9 cellular contexts compared by ENCODE assay signal in the genomic region with DNA sequence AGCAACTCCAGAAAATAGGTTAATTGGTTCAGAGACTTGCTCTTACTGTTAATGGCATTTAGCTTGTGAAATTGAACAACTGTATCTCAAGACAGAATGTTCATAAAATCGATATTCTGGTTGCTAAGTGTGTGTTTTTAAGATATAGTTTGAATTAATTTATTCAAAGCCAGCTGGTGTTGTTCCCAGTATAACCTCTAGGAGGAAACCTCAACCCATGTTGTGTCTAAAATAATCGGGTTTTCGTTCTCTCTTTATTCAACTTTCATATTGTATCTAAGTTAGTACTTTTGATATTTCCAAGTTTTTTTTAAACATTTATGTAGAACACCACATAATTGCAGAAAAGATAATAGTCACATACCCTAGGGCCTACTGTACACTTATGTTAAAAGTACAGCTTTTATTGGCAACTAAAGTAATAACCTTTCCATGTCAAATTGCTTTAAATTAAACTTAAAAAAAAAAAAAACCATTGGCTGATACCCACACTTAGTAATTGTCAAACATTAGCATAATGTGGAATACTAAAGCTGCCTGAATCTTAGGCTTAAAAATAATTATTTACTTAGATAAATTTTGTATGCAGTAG.
DNase-seq lines count a peak whose midpoint lies in the region; ATAC-seq and TF ChIP-seq lines count a peak whose summit lies in the region.
"Had no signal": no experiment of that assay in that cellular context is flagged by ENCODE, and none has a peak within 500 bp of the region (broad histone marks: within the 10 kb centered on the region; RNA-seq: fewer than 3 reads in every experiment).

No MANE protein-coding gene starts in this region.

- POLR2A ChIA-PET in activated CD8-positive, alpha-beta T cell treated with anti-CD3 and anti-CD28 coated beads for 36 hours (lab: Charles Lee) = no interaction called here
- POLR2A ChIA-PET in activated CD8-positive, alpha-beta T cell treated with anti-CD3 and anti-CD28 coated beads, Interleukin-2, amount 10 ng/mL, durations not matched to agents 7 days and 5 days (lab: Charles Lee) = no interaction called here

- H3K4me1 ChIP-seq in Loucy (ENCODE audit: insufficient read depth, low read length, poor library complexity, severe bottlenecking) (no peaks in the 10 kb centered on the region), endodermal cell (ENCODE audit: control insufficient read depth, insufficient read depth, low read length) (no peaks in the 10 kb centered on the region)

- H3K27me3 ChIP-seq in Loucy (ENCODE audit: insufficient read depth, low read length, poor library complexity, severe bottlenecking) (no peaks in the 10 kb centered on the region), endodermal cell (ENCODE audit: control insufficient read depth, insufficient read depth, low read length, poor library complexity, severe bottlenecking) (no peaks in the 10 kb centered on the region)

- no peaks in the 10 kb centered on the region for H3K9me2 ChIP-seq in Loucy (replicated peaks; ENCODE audit: low read depth, low read length)

- TF ChIP-seq CTCF in activated CD8-positive, alpha-beta T cell treated with anti-CD3 and anti-CD28 coated beads for 36 hours (IDR thresholded peaks at IDR 0.05) = peak; percentile 71
- TF ChIP-seq CTCF in Loucy (conservative IDR thresholded peaks at IDR 0.05; ENCODE audit: low read length) = peak; percentile 78
- peak; percentile 82 for TF ChIP-seq CTCF in endodermal cell (conservative IDR thresholded peaks at IDR 0.05)

- peaks cover 10% of the 10 kb centered on the region for H3K27me3 Mint-ChIP-seq in activated CD8-positive, alpha-beta T cell treated with anti-CD3 and anti-CD28 coated beads for 36 hours
- peaks cover 5% of the 10 kb centered on the region for H3K27me3 Mint-ChIP-seq in activated CD8-positive, alpha-beta T cell treated with anti-CD3 and anti-CD28 coated beads, Interleukin-2, amount 10 ng/mL, durations not matched to agents 7 days and 5 days (ENCODE audit: low read depth)
- no peaks in the 10 kb centered on the region for H3K27me3 Mint-ChIP-seq in endodermal cell (ENCODE audit: insufficient read depth)

- H3K9me3 ChIP-seq in Loucy (ENCODE audit: insufficient read depth, low read depth, low read length) (no peaks in the 10 kb centered on the region), endodermal cell (ENCODE audit: control insufficient read depth, low read length) (no peaks in the 10 kb centered on the region)

- no peaks in the 10 kb centered on the region for H3K36me3 Mint-ChIP-seq in activated CD8-positive, alpha-beta T cell treated with anti-CD3 and anti-CD28 coated beads for 36 hours (ENCODE audit: low read depth)
- no peaks in the 10 kb centered on the region for H3K36me3 Mint-ChIP-seq in activated CD8-positive, alpha-beta T cell treated with anti-CD3 and anti-CD28 coated beads, Interleukin-2, amount 10 ng/mL, durations not matched to agents 7 days and 5 days (ENCODE audit: low read depth)
- H3K36me3 Mint-ChIP-seq in endodermal cell (ENCODE audit: low read depth) = no peaks in the 10 kb centered on the region
- H3K36me3 Mint-ChIP-seq: activated naive CD8-positive, alpha-beta T cell treated with anti-CD3 and anti-CD28 coated beads, Interleukin-2, amount 10 ng/mL, durations not matched to agents 7 days and 5 days had no signal

- H4K20me1 ChIP-seq in Loucy (ENCODE audit: insufficient read depth, low read length, poor library complexity, severe bottlenecking) = no peaks in the 10 kb centered on the region

- ATAC-seq in activated CD8-positive, alpha-beta T cell treated with anti-CD3 and anti-CD28 coated beads for 36 hours = no peak
- no peak for ATAC-seq in activated CD8-positive, alpha-beta T cell treated with anti-CD3 and anti-CD28 coated beads, Interleukin-2, amount 10 ng/mL, durations not matched to agents 7 days and 5 days
- no peak for ATAC-seq in GM18909 (IDR thresholded peaks at IDR 0.05; ENCODE audit: poor library complexity, unreplicated experiment)
- no peak for ATAC-seq in HG03135 (IDR thresholded peaks at IDR 0.05; ENCODE audit: unreplicated experiment)

- peak overlapping the region; percentile 58 for H2AFZ ChIP-seq in Loucy (ENCODE audit: low read length)

- H3F3A ChIP-seq in Loucy (ENCODE audit: low read depth) = no peaks in the 10 kb centered on the region

- H3K4me3 Mint-ChIP-seq in activated CD8-positive, alpha-beta T cell treated with anti-CD3 and anti-CD28 coated beads for 36 hours = no peak overlapping the region
- H3K4me3 Mint-ChIP-seq in activated CD8-positive, alpha-beta T cell treated with anti-CD3 and anti-CD28 coated beads, Interleukin-2, amount 10 ng/mL, durations not matched to agents 7 days and 5 days = no peak overlapping the region
- no peak overlapping the region for H3K4me3 Mint-ChIP-seq in endodermal cell
- H3K4me3 Mint-ChIP-seq: activated naive CD8-positive, alpha-beta T cell treated with anti-CD3 and anti-CD28 coated beads, Interleukin-2, amount 10 ng/mL, durations not matched to agents 7 days and 5 days had no signal

- H3K4me3 ChIP-seq in Loucy (ENCODE audit: low read length, poor library complexity, severe bottlenecking) (peak overlapping the region; percentile 51), endodermal cell (ENCODE audit: low read length) (no peak overlapping the region), skeletal muscle cell (ENCODE audit: low read depth, low read length) (no peak overlapping the region)

- H3K27ac ChIP-seq in endodermal cell (ENCODE audit: low read depth, low read length) = no peak overlapping the region

- WGBS in endodermal cell (ENCODE audit: insufficient coverage in 1 of 2, insufficient read length in 1 of 2), 2 experiments = 40 to 45% methylated on average over 1 to 2 of the region's 3 CpGs

- peak overlapping the region; percentile 49 for H3K4me2 ChIP-seq in Loucy (ENCODE audit: low read depth, low read length, poor library complexity, severe bottlenecking)

- CTCF ChIA-PET in activated CD8-positive, alpha-beta T cell treated with anti-CD3 and anti-CD28 coated beads for 36 hours (lab: Charles Lee) = interaction anchor here (1.1 to 1.8 kb wide), 7 partner anchors 9 to 67 kb away, joined by 3 to 9 read pairs (median 5); no protein-coding TSS in a partner anchor
- CTCF ChIA-PET in activated CD8-positive, alpha-beta T cell treated with anti-CD3 and anti-CD28 coated beads, Interleukin-2, amount 10 ng/mL, durations not matched to agents 7 days and 5 days (lab: Charles Lee) = interaction anchor here (1.2 to 2.4 kb wide), 3 partner anchors 9 to 31 kb away, joined by 3 to 8 read pairs (median 4); no protein-coding TSS in a partner anchor

- DNase-seq in activated CD8-positive, alpha-beta T cell treated with anti-CD3 and anti-CD28 coated beads for 36 hours = no peak
- DNase-seq in activated CD8-positive, alpha-beta T cell treated with anti-CD3 and anti-CD28 coated beads, Interleukin-2, amount 10 ng/mL, durations not matched to agents 7 days and 5 days = no peak
- DNase-seq in endodermal cell = no peak
- DNase-seq in skeletal muscle cell (ENCODE audit: low read depth) = peak; percentile 0
- no peak for DNase-seq in activated naive CD4-positive, alpha-beta T cell treated with anti-CD3 and anti-CD28 coated beads, Interleukin-2, amount 50 U/mL, for 16 hours
- DNase-seq: activated naive CD8-positive, alpha-beta T cell treated with anti-CD3 and anti-CD28 coated beads, Interleukin-2, amount 10 ng/mL, durations not matched to agents 7 days and 5 days had no signal

- H3K36me3 ChIP-seq in Loucy (ENCODE audit: insufficient read depth, low read length) = no peaks in the 10 kb centered on the region
- no peaks in the 10 kb centered on the region for H3K36me3 ChIP-seq in endodermal cell (ENCODE audit: control insufficient read depth, insufficient read depth, low read length)

- intact Hi-C loops in activated CD8-positive, alpha-beta T cell treated with anti-CD3 and anti-CD28 coated beads for 36 hours (cut with micrococcal nuclease) = no loop called here

- H3K27ac Mint-ChIP-seq in activated CD8-positive, alpha-beta T cell treated with anti-CD3 and anti-CD28 coated beads for 36 hours = no peak overlapping the region
- H3K27ac Mint-ChIP-seq in activated CD8-positive, alpha-beta T cell treated with anti-CD3 and anti-CD28 coated beads, Interleukin-2, amount 10 ng/mL, durations not matched to agents 7 days and 5 days = no peak overlapping the region
- H3K27ac Mint-ChIP-seq in endodermal cell = no peak overlapping the region
- H3K27ac Mint-ChIP-seq: activated naive CD8-positive, alpha-beta T cell treated with anti-CD3 and anti-CD28 coated beads, Interleukin-2, amount 10 ng/mL, durations not matched to agents 7 days and 5 days had no signal

- no peaks in the 10 kb centered on the region for H3K79me2 ChIP-seq in Loucy (ENCODE audit: insufficient read depth, low read length)

- no peaks in the 10 kb centered on the region for H3K9me3 Mint-ChIP-seq in activated CD8-positive, alpha-beta T cell treated with anti-CD3 and anti-CD28 coated beads for 36 hours
- no peaks in the 10 kb centered on the region for H3K9me3 Mint-ChIP-seq in activated CD8-positive, alpha-beta T cell treated with anti-CD3 and anti-CD28 coated beads, Interleukin-2, amount 10 ng/mL, durations not matched to agents 7 days and 5 days (ENCODE audit: insufficient read depth)
- no peaks in the 10 kb centered on the region for H3K9me3 Mint-ChIP-seq in endodermal cell
- H3K9me3 Mint-ChIP-seq: activated naive CD8-positive, alpha-beta T cell treated with anti-CD3 and anti-CD28 coated beads, Interleukin-2, amount 10 ng/mL, durations not matched to agents 7 days and 5 days had no signal

- H3K9ac ChIP-seq in Loucy (ENCODE audit: low read depth, low read length, poor library complexity, severe bottlenecking) (no peak overlapping the region), endodermal cell (ENCODE audit: extremely low read depth, low read length, poor library complexity, severe bottlenecking) (no peak overlapping the region)

- no peaks in the 10 kb centered on the region for H3K4me1 Mint-ChIP-seq in activated CD8-positive, alpha-beta T cell treated with anti-CD3 and anti-CD28 coated beads for 36 hours (ENCODE audit: low read depth)
- H3K4me1 Mint-ChIP-seq in activated CD8-positive, alpha-beta T cell treated with anti-CD3 and anti-CD28 coated beads, Interleukin-2, amount 10 ng/mL, durations not matched to agents 7 days and 5 days (ENCODE audit: low read depth) = no peaks in the 10 kb centered on the region
- peaks cover 26% of the 10 kb centered on the region for H3K4me1 Mint-ChIP-seq in endodermal cell
- H3K4me1 Mint-ChIP-seq: activated naive CD8-positive, alpha-beta T cell treated with anti-CD3 and anti-CD28 coated beads, Interleukin-2, amount 10 ng/mL, durations not matched to agents 7 days and 5 days had no signal
